In the genomic region with DNA sequence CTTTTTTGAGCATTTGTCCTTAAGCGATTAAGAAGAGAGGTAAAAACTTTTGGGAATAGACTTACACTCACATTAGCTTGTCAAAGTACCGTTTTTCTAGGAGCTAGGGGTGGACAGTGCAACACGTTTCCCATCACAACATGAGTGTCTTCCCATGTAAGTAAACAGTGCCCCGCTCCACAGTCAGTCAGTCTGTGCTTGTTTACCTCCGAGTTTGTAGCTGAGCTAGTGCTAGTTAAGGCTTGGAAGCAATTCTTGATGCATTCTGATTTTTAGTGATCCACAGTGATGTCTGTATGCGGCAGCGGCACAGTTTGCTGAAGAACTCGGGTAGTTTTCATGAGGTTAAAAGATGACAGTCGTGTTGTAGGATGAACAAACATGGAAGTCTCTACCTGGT, we compare ENCODE assay signal across 8 cellular contexts. TPM values are rescaled to one million over a fixed set of nuclear protein-coding genes. Genes with fewer than 3 reads are reported as not detected.
DNase-seq lines count a peak whose midpoint lies in the region; ATAC-seq and TF ChIP-seq lines count a peak whose summit lies in the region.

No MANE protein-coding gene starts in this region.

- H3K4me1 Mint-ChIP-seq in activated naive CD8-positive, alpha-beta T cell (ENCODE audit: low read depth), result peaks cover 48% of the 10 kb centered on the region
- peaks cover 49% of the 10 kb centered on the region for H3K4me1 Mint-ChIP-seq in stimulated activated naive CD8-positive, alpha-beta T cell treated with anti-CD3 and anti-CD28 coated beads, Interleukin-15, amount 100 ng/mL, for 72 hours

- H3K27me3 ChIP-seq in BJ (ENCODE audit: control insufficient read depth, insufficient read depth, low read length), result no peaks in the 10 kb centered on the region
- no peaks in the 10 kb centered on the region for H3K27me3 ChIP-seq in HL-60 (ENCODE audit: insufficient read depth, poor library complexity, severe bottlenecking)
- H3K27me3 ChIP-seq in iPS-20b (ENCODE audit: insufficient read depth, low read length), result no peaks in the 10 kb centered on the region

- peak overlapping the region; percentile 98 for H3K4me3 Mint-ChIP-seq in activated naive CD8-positive, alpha-beta T cell
- H3K4me3 Mint-ChIP-seq in stimulated activated naive CD8-positive, alpha-beta T cell treated with anti-CD3 and anti-CD28 coated beads, Interleukin-15, amount 100 ng/mL, for 72 hours, result peak overlapping the region; percentile 96 to 98

- TF ChIP-seq CTCF in BJ (IDR thresholded peaks at IDR 0.05; ENCODE audit: insufficient read depth, low read depth, low read length) (no peak), HL-60 (IDR thresholded peaks at IDR 0.05; ENCODE audit: insufficient read depth, low read length) (no peak)

- H3K36me3 Mint-ChIP-seq in activated naive CD8-positive, alpha-beta T cell, result peaks cover 3% of the 10 kb centered on the region

- H3K36me3 ChIP-seq in BJ (ENCODE audit: control insufficient read depth, insufficient read depth, low read length) (no peaks in the 10 kb centered on the region), iPS-20b (ENCODE audit: insufficient read depth, low read depth, low read length) (no peaks in the 10 kb centered on the region)

- CTCF ChIA-PET in BJ (lab: Yijun Ruan, JAX), result interaction anchor here (1.8 kb wide), 1 partner anchor 142 kb away, joined by 6 read pairs; no protein-coding TSS in a partner anchor

- H3K4me1 ChIP-seq in iPS-20b (ENCODE audit: insufficient read depth, low read length), result peaks cover 14% of the 10 kb centered on the region; the same call in 1 of the 2 replicates

- H3K4me3 ChIP-seq in BJ (ENCODE audit: low read depth, low read length) (peak overlapping the region; percentile 79), HL-60 (replicated peaks; ENCODE audit: insufficient read depth, low read length) (peak overlapping the region; percentile 65), iPS-20b (ENCODE audit: low read length) (peak overlapping the region; percentile 97)

- peak overlapping the region; percentile 96 for H3K27ac ChIP-seq in HL-60 (replicated peaks)
- H3K27ac ChIP-seq in iPS-20b (ENCODE audit: low read length), result peak overlapping the region; percentile 98

- H3K9me3 ChIP-seq in iPS-20b (ENCODE audit: insufficient read depth, low read depth, low read length), result no peaks in the 10 kb centered on the region

- H3K27ac Mint-ChIP-seq in activated naive CD8-positive, alpha-beta T cell, result peak overlapping the region; percentile 96
- peak overlapping the region; percentile 98 to 99 for H3K27ac Mint-ChIP-seq in stimulated activated naive CD8-positive, alpha-beta T cell treated with anti-CD3 and anti-CD28 coated beads, Interleukin-15, amount 100 ng/mL, for 72 hours

- no peak for ATAC-seq in stimulated activated naive CD8-positive, alpha-beta T cell treated with anti-CD3 and anti-CD28 coated beads, Interleukin-15, amount 100 ng/mL, for 72 hours
- no peak for ATAC-seq in HG02610 (IDR thresholded peaks at IDR 0.05; ENCODE audit: unreplicated experiment)

- H3K27me3 Mint-ChIP-seq in activated naive CD8-positive, alpha-beta T cell, result no peaks in the 10 kb centered on the region
- H3K27me3 Mint-ChIP-seq in stimulated activated naive CD8-positive, alpha-beta T cell treated with anti-CD3 and anti-CD28 coated beads, Interleukin-15, amount 100 ng/mL, for 72 hours, result no peaks in the 10 kb centered on the region

- H3K9ac ChIP-seq in iPS-20b (ENCODE audit: low read depth, low read length), result peak overlapping the region; percentile 98

- POLR2A ChIA-PET in BJ (lab: Charles Lee), result no interaction called here

- no peaks in the 10 kb centered on the region for H3K9me3 Mint-ChIP-seq in activated naive CD8-positive, alpha-beta T cell (ENCODE audit: low read depth)
- H3K9me3 Mint-ChIP-seq in stimulated activated naive CD8-positive, alpha-beta T cell treated with anti-CD3 and anti-CD28 coated beads, Interleukin-15, amount 100 ng/mL, for 72 hours, result no peaks in the 10 kb centered on the region

- no peak for DNase-seq in BJ (ENCODE audit: low read depth)
- DNase-seq in HL-60 (ENCODE audit: low read depth in 1 of 2, low spot score in 1 of 2), result no peak
- DNase-seq in stimulated activated naive CD8-positive, alpha-beta T cell treated with anti-CD3 and anti-CD28 coated beads, Interleukin-15, amount 100 ng/mL, for 72 hours, result no peak
- DNase-seq in cortex of kidney (lab: John Stamatoyannopoulos, UW), result no peak
- no peak for DNase-seq in NCI-H2196 (lab: John Stamatoyannopoulos, UW; ENCODE audit: unreplicated experiment)

RNA-seq across cellular contexts. Expression of gene ZDHHC17, which starts 0.9 kb away (rescaled TPM):
- polyA plus RNA-seq in BJ (2011; rRNA removed), result 34.5 and 51.1 TPM in 2 replicates
- 37.3 and 52.4 TPM in 2 replicates for polyA minus RNA-seq in BJ (2011; rRNA and poly(A)+ RNA removed)
